Comparison of ENCODE assay signal across 1 cellular context in genomic region chr5:105688227-105688807, GRCh38.
TF ChIP-seq lines count a peak whose summit lies in the region.

No MANE protein-coding gene starts in this region.

TF ChIP-seq in H1, 55 proteins besides CTCF, POLR2A, EP300 and RAD21 (continued from another document):
- TF ChIP-seq RFX5 (IDR thresholded peaks at IDR 0.05; ENCODE audit: borderline replicate concordance, low read depth, low read length) (no peak), ZNF274 (IDR thresholded peaks at IDR 0.05; ENCODE audit: borderline replicate concordance, extremely low read depth, low read length) (no peak), SIX5 (IDR thresholded peaks at IDR 0.05; ENCODE audit: low read depth, low read length) (no peak), ASH2L (IDR thresholded peaks at IDR 0.05; ENCODE audit: low read length) (no peak), SRF (IDR thresholded peaks at IDR 0.05; ENCODE audit: low read depth, low read length) (no peak), RNF2 (IDR thresholded peaks at IDR 0.05; ENCODE audit: borderline replicate concordance, low read depth, low read length, missing control alignments, poor library complexity, severe bottlenecking) (no peak)
